Comparison of ENCODE assay signal across 26 cellular contexts in genomic region chr3:50467932-50468331, GRCh38. TPM values are rescaled to one million over a fixed set of nuclear protein-coding genes. Genes with fewer than 3 reads are reported as not detected.
A peak's percentile ranks its signal among the peaks of the same experiment; 100 is the strongest.
DNase-seq lines count a peak whose midpoint lies in the region; ATAC-seq lines count a peak whose summit lies in the region.
"Had no signal": no experiment of that assay in that cellular context is flagged by ENCODE, and none has a peak within 500 bp of the region (broad histone marks: within the 10 kb centered on the region; RNA-seq: fewer than 3 reads in every experiment).

No MANE protein-coding gene starts in this region.

- H3K9me3 ChIP-seq in trophoblast cell (ENCODE audit: insufficient read depth, low read depth, low read length): no peaks in the 10 kb centered on the region
- H3K9me3 ChIP-seq: BE2C, BLaER1 had no signal

- H4K91ac ChIP-seq in trophoblast cell (ENCODE audit: low read depth, low read length): no peak overlapping the region

- H3K4me1 Mint-ChIP-seq in effector memory CD8-positive, alpha-beta T cell (ENCODE audit: low read depth in 2 of 2): peaks cover 35 to 50% of the 10 kb centered on the region in 2 donors
- peaks cover 3% of the 10 kb centered on the region for H3K4me1 Mint-ChIP-seq in activated T-cell treated with anti-CD3 and anti-CD28 coated beads, Interleukin-2, amount 50 U/mL, for 24 hours (ENCODE audit: low read depth)
- H3K4me1 Mint-ChIP-seq: CD14-positive monocyte had no signal

- no CpG with 5 or more reads among the region's 10 CpGs for WGBS in trophoblast cell (ENCODE audit: extremely low coverage, insufficient coverage, insufficient read length)

- no peak overlapping the region for H2AFZ ChIP-seq in trophoblast cell (ENCODE audit: insufficient read depth, low read length, poor library complexity)

- H3K9ac ChIP-seq in trophoblast cell (ENCODE audit: low read length): peak overlapping the region; percentile 21
- H3K9ac ChIP-seq: BLaER1 had no signal

- H3K27me3 Mint-ChIP-seq in effector memory CD8-positive, alpha-beta T cell: no peaks in the 10 kb centered on the region
- H3K27me3 Mint-ChIP-seq in activated T-cell treated with anti-CD3 and anti-CD28 coated beads, Interleukin-2, amount 50 U/mL, for 24 hours: no peaks in the 10 kb centered on the region
- H3K27me3 Mint-ChIP-seq: CD4-positive, alpha-beta memory T cell; CD8-positive, alpha-beta memory T cell had no signal

- H2BK5ac ChIP-seq in trophoblast cell (ENCODE audit: low read depth, low read length, poor library complexity): no peak overlapping the region

- H3K4me2 ChIP-seq in trophoblast cell (ENCODE audit: low read length): no peak overlapping the region
- H3K4me2 ChIP-seq: BLaER1 had no signal

- no peak overlapping the region for H2AK5ac ChIP-seq in trophoblast cell (ENCODE audit: low read length)

- H3K4me3 Mint-ChIP-seq in effector memory CD8-positive, alpha-beta T cell: no peak overlapping the region
- H3K4me3 Mint-ChIP-seq in activated T-cell treated with anti-CD3 and anti-CD28 coated beads, Interleukin-2, amount 50 U/mL, for 24 hours: no peak overlapping the region
- H3K4me3 Mint-ChIP-seq: CD14-positive monocyte; CD4-positive, alpha-beta memory T cell; CD4-positive, CD25-positive, alpha-beta regulatory T cell; CD8-positive, alpha-beta memory T cell had no signal

- no peaks in the 10 kb centered on the region for H3K79me1 ChIP-seq in trophoblast cell (ENCODE audit: low read length)

- peaks cover 15% of the 10 kb centered on the region for H3K36me3 Mint-ChIP-seq in effector memory CD8-positive, alpha-beta T cell (ENCODE audit: insufficient read depth)
- H3K36me3 Mint-ChIP-seq in activated T-cell treated with anti-CD3 and anti-CD28 coated beads, Interleukin-2, amount 50 U/mL, for 24 hours (ENCODE audit: low read depth): no peaks in the 10 kb centered on the region
- H3K36me3 Mint-ChIP-seq: CD14-positive monocyte; CD4-positive, alpha-beta memory T cell; CD4-positive, CD25-positive, alpha-beta regulatory T cell; CD8-positive, alpha-beta memory T cell had no signal

- no peak overlapping the region for H2BK12ac ChIP-seq in trophoblast cell (ENCODE audit: low read length)

- H3K27me3 ChIP-seq in H7 (ENCODE audit: control insufficient read depth, insufficient read depth, low read length): no peaks in the 10 kb centered on the region
- H3K27me3 ChIP-seq in trophoblast cell (ENCODE audit: insufficient read depth, low read length): no peaks in the 10 kb centered on the region
- H3K27me3 ChIP-seq: BE2C, BLaER1 had no signal

- no peaks in the 10 kb centered on the region for H3K9me3 Mint-ChIP-seq in effector memory CD8-positive, alpha-beta T cell
- H3K9me3 Mint-ChIP-seq in activated T-cell treated with anti-CD3 and anti-CD28 coated beads, Interleukin-2, amount 50 U/mL, for 24 hours: no peaks in the 10 kb centered on the region
- H3K9me3 Mint-ChIP-seq: CD14-positive monocyte; CD4-positive, alpha-beta memory T cell; CD8-positive, alpha-beta memory T cell had no signal

- H3K14ac ChIP-seq in trophoblast cell (ENCODE audit: low read length): no peak overlapping the region

- no peak overlapping the region for H3K18ac ChIP-seq in trophoblast cell (ENCODE audit: low read length)

- H4K12ac ChIP-seq in trophoblast cell (ENCODE audit: low read depth, low read length): no peak overlapping the region

- H3K36me3 ChIP-seq in H7 (replicated peaks; ENCODE audit: control insufficient read depth, insufficient read depth, low read length) (no peaks in the 10 kb centered on the region), trophoblast cell (ENCODE audit: control insufficient read depth in 1 of 2, insufficient read depth in 2 of 2, low read length in 2 of 2) (no peaks in the 10 kb centered on the region)
- H3K36me3 ChIP-seq: BE2C, BLaER1 had no signal

- H3K4me3 ChIP-seq in H7 (ENCODE audit: insufficient read depth, low read depth, low read length): no peak overlapping the region
- no peak overlapping the region for H3K4me3 ChIP-seq in trophoblast cell (ENCODE audit: low read depth, low read length)
- H3K4me3 ChIP-seq: BLaER1, GM12878 had no signal

- H3K4me1 ChIP-seq in trophoblast cell (ENCODE audit: control insufficient read depth in 1 of 2, insufficient read depth in 2 of 2, low read length in 2 of 2): no peaks in the 10 kb centered on the region
- H3K4me1 ChIP-seq: BE2C had no signal

- no peak overlapping the region for H3K4ac ChIP-seq in trophoblast cell (ENCODE audit: low read depth, low read length)

- no peak overlapping the region for H3K27ac ChIP-seq in trophoblast cell (ENCODE audit: low read depth, low read length)
- H3K27ac ChIP-seq: BLaER1 had no signal

- no peak overlapping the region for H2BK120ac ChIP-seq in trophoblast cell (ENCODE audit: insufficient read depth, low read length, poor library complexity)

- H3K27ac Mint-ChIP-seq in effector memory CD8-positive, alpha-beta T cell: peak overlapping the region; percentile 18 to 62
- H3K27ac Mint-ChIP-seq in activated T-cell treated with anti-CD3 and anti-CD28 coated beads, Interleukin-2, amount 50 U/mL, for 24 hours: no peak overlapping the region
- H3K27ac Mint-ChIP-seq: CD4-positive, alpha-beta memory T cell had no signal

- no peak overlapping the region for H3K23ac ChIP-seq in trophoblast cell (ENCODE audit: low read length)

- no peak overlapping the region for H4K8ac ChIP-seq in trophoblast cell (ENCODE audit: low read depth, low read length)

- ATAC-seq in effector memory CD8-positive, alpha-beta T cell (replicated peaks): no peak
- ATAC-seq in HG02759 (IDR thresholded peaks at IDR 0.05; ENCODE audit: unreplicated experiment): no peak
- ATAC-seq: GM12878 had no signal

- no peaks in the 10 kb centered on the region for H3K79me2 ChIP-seq in trophoblast cell (ENCODE audit: control insufficient read depth, insufficient read depth, low read length, poor library complexity)

- peak; percentile 52 for DNase-seq in H7
- no peak for DNase-seq in effector memory CD8-positive, alpha-beta T cell
- no peak for DNase-seq in trophoblast cell
- DNase-seq in activated T-cell treated with anti-CD3 and anti-CD28 coated beads, Interleukin-2, amount 50 U/mL, for 24 hours: no peak
- DNase-seq in cerebellum (ENCODE audit: low spot score): no peak
- no peak for DNase-seq in HuH-7 (ENCODE audit: low spot score)
- DNase-seq: 8988T; ACHN; BE2C; C1 segment of cervical spinal cord; CD4-positive, alpha-beta memory T cell; CD4-positive, CD25-positive, alpha-beta regulatory T cell; CD8-positive, alpha-beta memory T cell; COR-L47; DMS 273 treated with DMSO at 0.1 percent for 48 hours; DMS153; DMS53; DMS79; DND-41; EL; GF-D8 had no signal

RNA-seq across cellular contexts. Expression of gene CACNA2D2, which starts 35.5 kb away (rescaled TPM):
- total RNA-seq in H7 (2014; rRNA removed; shearing (Covaris generic)): 5.5 and 5.9 TPM in 2 replicates
- polyA plus RNA-seq in trophoblast cell (2013): 0.22 and 0.26 TPM in 2 replicates
- 12.2 TPM for total RNA-seq in cerebellum
- total RNA-seq: Daoy had no signal
